ENCODE assay signal across 8 cellular contexts in the genomic region with DNA sequence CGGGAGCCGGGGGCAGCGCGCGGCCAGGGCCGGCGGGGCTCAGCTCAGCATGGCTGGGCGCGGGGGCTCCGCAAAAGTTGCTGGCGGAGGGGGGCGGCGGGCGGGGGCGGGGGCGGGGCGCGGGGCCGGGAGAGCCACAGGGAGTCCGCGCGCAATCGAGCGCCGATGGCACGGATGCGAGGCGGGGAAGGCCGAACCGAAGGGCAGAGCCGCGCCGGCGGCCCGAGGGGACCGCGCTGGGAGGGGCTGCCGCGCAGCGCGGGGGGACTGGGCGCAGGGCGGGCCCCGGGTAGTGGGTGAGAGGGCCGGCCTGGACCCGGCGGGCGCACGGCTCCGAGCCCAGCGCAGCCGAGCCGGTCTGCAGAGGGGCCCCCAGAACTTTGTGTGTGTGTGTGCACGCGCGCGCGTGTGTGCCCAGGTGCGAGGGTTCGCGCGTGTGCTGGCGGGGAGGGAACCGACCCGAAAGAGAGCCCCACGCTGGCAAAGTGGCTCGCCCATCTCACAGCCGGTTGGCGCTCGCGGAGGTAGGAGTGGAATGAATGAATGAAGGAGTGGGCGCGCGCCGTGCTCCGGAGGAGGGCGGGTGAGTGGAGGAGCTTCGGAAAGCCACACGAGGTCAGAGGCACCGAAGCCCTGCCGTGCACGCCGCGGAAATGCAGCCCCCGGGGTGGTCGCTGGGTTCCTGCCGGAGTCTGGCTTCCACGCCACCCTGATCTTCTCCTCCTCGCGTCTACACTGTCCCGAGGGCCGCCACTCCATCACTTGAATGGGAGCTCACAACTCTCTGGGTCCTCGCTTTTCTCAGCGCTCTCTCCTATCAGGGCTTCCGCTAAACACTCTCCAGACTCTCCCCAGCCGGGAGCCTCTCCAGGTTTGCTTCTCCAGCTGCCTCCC. TPM values are rescaled to one million over a fixed set of nuclear protein-coding genes. Genes with fewer than 3 reads are reported as not detected.
DNase-seq lines count a peak whose midpoint lies in the region; ATAC-seq and TF ChIP-seq lines count a peak whose summit lies in the region.

A gene (minus strand): TSS at position 51 of the 894 bp plus-strand sequence. CDS start 375 bp downstream, outside the sequence.

- no peak for TF ChIP-seq CTCF in lower leg skin (IDR thresholded peaks at IDR 0.05)

- ATAC-seq in GM18520 (IDR thresholded peaks at IDR 0.05; ENCODE audit: unreplicated experiment) (peak; percentile 47), HG03095 (IDR thresholded peaks at IDR 0.05; ENCODE audit: unreplicated experiment) (peak; percentile 50)

- peak within 1 kb of the TSS; percentile 17 for H2AFZ ChIP-seq in ACC112 (ENCODE audit: low read length, unreplicated experiment)

- POLR2A ChIA-PET in activated CD4-positive, alpha-beta memory T cell treated with anti-CD3 and anti-CD28 coated beads for 36 hours (lab: Charles Lee) = interaction anchor here (0.6 to 1.4 kb wide), 5 partner anchors 29 to 138 kb away, joined by 3 to 5 read pairs (median 4); no protein-coding TSS in a partner anchor

- no peaks in the 10 kb centered on the region for H3K9me3 Mint-ChIP-seq in activated CD4-positive, alpha-beta memory T cell treated with anti-CD3 and anti-CD28 coated beads for 36 hours

- DNase-seq in NCI-H510A (lab: John Stamatoyannopoulos, UW) (peak; percentile 46), lower leg skin (ENCODE audit: low spot score in 2 of 2) (peak in 1 of 2 donors; percentile 92)
- DNase-seq in activated CD4-positive, alpha-beta memory T cell treated with anti-CD3 and anti-CD28 coated beads for 36 hours = peak; percentile 74
- peak; percentile 66 to 78 for DNase-seq in stimulated activated CD4-positive, alpha-beta T cell treated with anti-CD3 and anti-CD28 coated beads, Interleukin-4, amount 100 ng/mL, for 4 hours

- H3K36me3 ChIP-seq in ACC112 (ENCODE audit: insufficient read depth, low read length) = peaks cover 15% of the 10 kb centered on the region
- H3K36me3 ChIP-seq in duodenal mucosa (ENCODE audit: control insufficient read depth in 1 of 2, insufficient read depth in 2 of 2, low read length in 2 of 2) = peaks cover 0 to 5% of the 10 kb centered on the region in 2 donors

- peak within 1 kb of the TSS; percentile 97 for H3K27ac ChIP-seq in ACC112 (ENCODE audit: low read depth, low read length)
- H3K27ac ChIP-seq in duodenal mucosa (ENCODE audit: low read depth, low read length) = peak within 1 kb of the TSS; percentile 88

- intact Hi-C loops in activated CD4-positive, alpha-beta memory T cell treated with anti-CD3 and anti-CD28 coated beads for 36 hours (cut with micrococcal nuclease) = loop anchor here (1.0 to 10.0 kb wide), 4 partner anchors 51 to 423 kb away; a partner anchor contains a TSS
- intact Hi-C loops in lower leg skin (cut with DNase I; ENCODE audit: low total_unique reads) = loop anchor here (10.0 kb wide), 2 partner anchors 133 to 227 kb away; no protein-coding TSS in a partner anchor

- H3K9me3 ChIP-seq in duodenal mucosa (ENCODE audit: control insufficient read depth in 1 of 2, low read length in 2 of 2) = no peaks in the 10 kb centered on the region

- WGBS in lower leg skin, 2 donors = 0% methylated on average over 44 to 68 of the region's 96 CpGs

- peaks cover 36% of the 10 kb centered on the region for H3K4me1 Mint-ChIP-seq in activated CD4-positive, alpha-beta memory T cell treated with anti-CD3 and anti-CD28 coated beads for 36 hours (ENCODE audit: low read depth)

- peak within 1 kb of the TSS; percentile 93 for H3K4me3 ChIP-seq in ACC112 (ENCODE audit: low read depth, low read length)
- peak within 1 kb of the TSS; percentile 91 to 92 for H3K4me3 ChIP-seq in duodenal mucosa (ENCODE audit: low read depth in 1 of 2, low read length in 2 of 2)
- H3K4me3 ChIP-seq in lower leg skin (ENCODE audit: low read depth, poor library complexity, severe bottlenecking) = peak within 1 kb of the TSS; percentile 75

- no peaks in the 10 kb centered on the region for H3K36me3 Mint-ChIP-seq in activated CD4-positive, alpha-beta memory T cell treated with anti-CD3 and anti-CD28 coated beads for 36 hours

- H3K9ac ChIP-seq in duodenal mucosa (ENCODE audit: low read depth in 1 of 2, low read length in 2 of 2) = peak within 1 kb of the TSS; percentile 89 to 91

- CTCF ChIA-PET in activated CD4-positive, alpha-beta memory T cell treated with anti-CD3 and anti-CD28 coated beads for 36 hours (lab: Charles Lee) = interaction anchor here (0.6 to 1.9 kb wide), 5 partner anchors 130 to 137 kb away, joined by 3 to 6 read pairs (median 4); no protein-coding TSS in a partner anchor

- peak within 1 kb of the TSS; percentile 95 for H3K4me3 Mint-ChIP-seq in activated CD4-positive, alpha-beta memory T cell treated with anti-CD3 and anti-CD28 coated beads for 36 hours

- H3K27me3 ChIP-seq in ACC112 (ENCODE audit: insufficient read depth, low read length) (no peaks in the 10 kb centered on the region), duodenal mucosa (ENCODE audit: control insufficient read depth in 1 of 2, insufficient read depth in 2 of 2, low read length in 2 of 2) (no peaks in the 10 kb centered on the region)

- TF ChIP-seq POLR2A in lower leg skin (IDR thresholded peaks at IDR 0.05) = no peak

- H3K4me1 ChIP-seq in ACC112 (ENCODE audit: control insufficient read depth, insufficient read depth, low read length, unreplicated experiment) = peaks cover 53% of the 10 kb centered on the region
- peaks cover 24 to 36% of the 10 kb centered on the region in 2 donors for H3K4me1 ChIP-seq in duodenal mucosa (ENCODE audit: control insufficient read depth in 1 of 2, insufficient read depth in 2 of 2, low read length in 2 of 2)

- H3K27me3 Mint-ChIP-seq in activated CD4-positive, alpha-beta memory T cell treated with anti-CD3 and anti-CD28 coated beads for 36 hours = peaks cover 15% of the 10 kb centered on the region

- H3K79me2 ChIP-seq in ACC112 (ENCODE audit: control insufficient read depth, insufficient read depth, low read length, unreplicated experiment) = peaks cover 81% of the 10 kb centered on the region

- peak within 1 kb of the TSS; percentile 90 for H3K27ac Mint-ChIP-seq in activated CD4-positive, alpha-beta memory T cell treated with anti-CD3 and anti-CD28 coated beads for 36 hours

RNA-seq across cellular contexts. Expression of the gene that starts here (rescaled TPM):
- 10 to 100 TPM; 18.9 to 19.1 TPM for total RNA-seq in activated CD4-positive, alpha-beta memory T cell treated with anti-CD3 and anti-CD28 coated beads for 36 hours
- 10 to 100 TPM in 2 of 4 donors, 1 to 10 TPM in 2; 4.5 to 14.9 (median 10.4) TPM for total RNA-seq in lower leg skin
